ENCODE assay signal across 14 cellular contexts in the genomic region with DNA sequence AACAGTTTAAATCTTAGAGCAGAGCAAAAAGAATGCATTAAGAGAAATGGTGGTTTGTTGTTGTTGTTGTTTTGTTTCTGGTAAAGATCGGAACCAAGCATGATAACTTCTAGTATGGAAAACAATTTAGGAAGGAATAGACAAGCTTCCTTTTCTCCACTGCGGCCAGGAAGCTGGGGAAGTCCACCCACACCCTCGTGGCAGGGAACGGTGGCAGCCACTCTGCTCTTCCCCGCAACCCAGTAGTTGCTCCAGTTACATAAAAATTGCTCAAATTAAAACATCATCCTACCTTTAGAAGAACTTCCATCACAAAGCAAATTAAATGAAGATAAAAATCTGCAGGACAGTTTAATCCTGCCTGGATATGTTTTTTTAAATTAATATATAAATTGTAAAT.
DNase-seq lines count a peak whose midpoint lies in the region; ATAC-seq and TF ChIP-seq lines count a peak whose summit lies in the region.
"Had no signal": no experiment of that assay in that cellular context is flagged by ENCODE, and none has a peak within 500 bp of the region (broad histone marks: within the 10 kb centered on the region; RNA-seq: fewer than 3 reads in every experiment).

No MANE protein-coding gene starts in this region.

- H3K9me3 ChIP-seq in muscle layer of colon (ENCODE audit: low read length) (no peaks in the 10 kb centered on the region), suprapubic skin (no peaks in the 10 kb centered on the region)
- H3K9me3 ChIP-seq: pancreas had no signal

- no peaks in the 10 kb centered on the region for H3K27me3 ChIP-seq in muscle layer of colon (ENCODE audit: control insufficient read depth in 1 of 2, insufficient read depth in 2 of 2, low read length in 2 of 2)
- no peaks in the 10 kb centered on the region for H3K27me3 ChIP-seq in suprapubic skin
- H3K27me3 ChIP-seq: pancreas had no signal

- H3K9ac ChIP-seq in muscle layer of colon (ENCODE audit: low read length) = no peak overlapping the region

- POLR2A ChIA-PET in RWPE1 (lab: Yijun Ruan, JAX; ENCODE audit: low non-redundant PET) = no interaction called here

- H3K27me3 Mint-ChIP-seq in effector memory CD8-positive, alpha-beta T cell = no peaks in the 10 kb centered on the region
- H3K27me3 Mint-ChIP-seq: stimulated activated naive CD8-positive, alpha-beta T cell treated with anti-CD3 and anti-CD28 coated beads, Interleukin-15, amount 100 ng/mL, for 72 hours had no signal

- CTCF ChIA-PET in RWPE1 (lab: Yijun Ruan, JAX) = no interaction called here

- TF ChIP-seq CTCF in RWPE1 (conservative IDR thresholded peaks at IDR 0.05; ENCODE audit: low read depth) (no peak), suprapubic skin (IDR thresholded peaks at IDR 0.05) (no peak)

- H3K4me1 ChIP-seq in muscle layer of colon (ENCODE audit: insufficient read depth, low read length) = peaks cover 61% of the 10 kb centered on the region
- peaks cover 71% of the 10 kb centered on the region for H3K4me1 ChIP-seq in suprapubic skin

- no peak overlapping the region for H3K4me3 Mint-ChIP-seq in effector memory CD8-positive, alpha-beta T cell

- H3K27ac ChIP-seq in RWPE1 (peak overlapping the region; percentile 53; the same call in 1 of the 2 replicates), muscle layer of colon (ENCODE audit: low read depth, low read length) (peak overlapping the region; percentile 35), suprapubic skin (peak overlapping the region; percentile 49)
- H3K27ac ChIP-seq: pancreas had no signal

- no peaks in the 10 kb centered on the region for H3K9me3 Mint-ChIP-seq in effector memory CD8-positive, alpha-beta T cell
- H3K9me3 Mint-ChIP-seq: stimulated activated naive CD8-positive, alpha-beta T cell treated with anti-CD3 and anti-CD28 coated beads, Interleukin-15, amount 100 ng/mL, for 72 hours had no signal

- WGBS in suprapubic skin = 46% methylated on average over 5 of the region's 5 CpGs

- no peak for ATAC-seq in effector memory CD8-positive, alpha-beta T cell (replicated peaks)
- ATAC-seq in GM18498 (IDR thresholded peaks at IDR 0.05; ENCODE audit: unreplicated experiment) = no peak
- ATAC-seq: stimulated activated naive CD8-positive, alpha-beta T cell treated with anti-CD3 and anti-CD28 coated beads, Interleukin-15, amount 100 ng/mL, for 72 hours had no signal

- TF ChIP-seq EP300 in suprapubic skin (IDR thresholded peaks at IDR 0.05) = no peak

- TF ChIP-seq POLR2A in suprapubic skin (IDR thresholded peaks at IDR 0.05) = no peak

- H3K36me3 ChIP-seq in muscle layer of colon (ENCODE audit: insufficient read depth, low read length) = no peaks in the 10 kb centered on the region
- no peaks in the 10 kb centered on the region for H3K36me3 ChIP-seq in suprapubic skin
- H3K36me3 ChIP-seq: pancreas had no signal

- peak overlapping the region; percentile 27 to 55 for H3K27ac Mint-ChIP-seq in effector memory CD8-positive, alpha-beta T cell

- DNase-seq in RWPE1 (ENCODE audit: low spot score) (no peak), suprapubic skin (ENCODE audit: low spot score in 2 of 2) (no peak)
- no peak for DNase-seq in effector memory CD8-positive, alpha-beta T cell
- no peak for DNase-seq in stimulated activated CD4-positive, alpha-beta T cell treated with anti-CD3 and anti-CD28 coated beads, Interleukin-4, amount 100 ng/mL, for 24 hours
- no peak for DNase-seq in stimulated activated CD4-positive, alpha-beta T cell treated with anti-CD3 and anti-CD28 coated beads, Interleukin-15, amount 100 ng/mL, for 24 hours
- no peak for DNase-seq in stimulated activated naive CD4-positive, alpha-beta T cell (lab: John Stamatoyannopoulos, UW)
- DNase-seq: KBM-7; NCI-H69; pancreas; RPMI8226; stimulated activated CD4-positive, alpha-beta T cell treated with anti-CD3 and anti-CD28 coated beads, Interleukin-2, amount 100 ng/mL, for 48 hours; stimulated activated naive CD8-positive, alpha-beta T cell treated with anti-CD3 and anti-CD28 coated beads, Interleukin-15, amount 100 ng/mL, for 72 hours had no signal

- H3K4me3 ChIP-seq in muscle layer of colon (ENCODE audit: low read depth in 1 of 2, low read length in 2 of 2) (no peak overlapping the region), suprapubic skin (no peak overlapping the region)
- H3K4me3 ChIP-seq: pancreas had no signal

- peaks cover 6% of the 10 kb centered on the region for H3K36me3 Mint-ChIP-seq in effector memory CD8-positive, alpha-beta T cell (ENCODE audit: insufficient read depth)

- H3K4me1 Mint-ChIP-seq in effector memory CD8-positive, alpha-beta T cell (ENCODE audit: low read depth in 2 of 2) = peaks cover 54 to 68% of the 10 kb centered on the region in 2 donors
